ENCODE assay signal across 9 cellular contexts in the genomic region with DNA sequence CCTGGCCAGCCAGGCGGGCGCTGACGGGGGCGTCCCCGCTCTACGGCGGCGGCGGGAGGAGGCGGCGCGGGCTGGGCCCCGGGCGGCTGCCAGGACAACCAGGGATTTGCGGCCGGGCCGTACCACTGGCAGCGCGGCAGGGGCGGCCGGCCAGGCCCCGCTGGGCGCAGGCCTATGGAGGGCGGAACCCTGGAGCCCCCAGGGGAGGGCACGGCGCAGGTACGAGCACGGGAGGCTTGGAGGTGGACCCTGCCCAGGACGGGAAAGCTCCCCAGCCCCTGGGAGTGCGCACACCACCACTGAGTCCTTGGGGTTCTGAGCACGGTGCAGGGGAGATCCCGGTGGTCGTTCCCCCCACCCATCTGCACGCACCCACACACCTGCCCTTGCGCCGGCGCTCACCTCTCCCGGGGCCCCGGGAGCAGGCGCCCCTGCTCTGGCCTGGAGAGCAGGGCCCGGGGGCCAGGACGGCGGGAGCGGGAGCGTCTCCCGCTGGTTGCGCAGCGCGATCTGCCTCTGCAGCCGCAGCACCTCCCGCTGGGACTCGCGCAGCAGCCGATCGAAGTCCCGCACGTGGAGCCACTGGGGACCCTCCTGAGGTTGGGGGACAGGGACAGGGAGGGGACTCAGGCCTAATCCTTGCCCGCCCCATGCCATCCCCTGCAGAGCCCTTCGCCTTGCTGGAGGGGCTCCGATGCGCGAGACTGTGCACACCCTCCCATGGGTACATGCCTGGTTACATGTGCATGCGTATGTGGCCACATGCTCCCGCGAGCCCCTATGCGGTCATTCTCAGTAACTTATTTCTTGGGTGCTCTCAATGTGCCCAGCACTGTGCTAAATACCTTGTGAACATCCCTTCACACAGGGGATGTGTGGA. TPM values are rescaled to one million over a fixed set of nuclear protein-coding genes. Genes with fewer than 3 reads are reported as not detected.
A peak's percentile ranks its signal among the peaks of the same experiment; 100 is the strongest.
DNase-seq lines count a peak whose midpoint lies in the region; ATAC-seq and TF ChIP-seq lines count a peak whose summit lies in the region.
"Had no signal": no experiment of that assay in that cellular context is flagged by ENCODE, and none has a peak within 500 bp of the region (broad histone marks: within the 10 kb centered on the region; RNA-seq: fewer than 3 reads in every experiment).

No MANE protein-coding gene starts in this region.

- peak overlapping the region; percentile 94 for H3K14ac ChIP-seq in neuronal stem cell (ENCODE audit: low read length)

- no peaks in the 10 kb centered on the region for H4K20me1 ChIP-seq in fibroblast of lung (ENCODE audit: control insufficient read depth, extremely low read depth, insufficient read depth, low read length)

- TF ChIP-seq CTCF in fibroblast of lung (conservative IDR thresholded peaks at IDR 0.05 in 1 of 2, IDR thresholded peaks at IDR 0.05 in 1 of 2; ENCODE audit: low read depth in 1 of 2, low read length in 2 of 2): no peak

- H3K27ac ChIP-seq in SJSA1 (no peak overlapping the region), fibroblast of lung (ENCODE audit: insufficient read depth, low read length) (no peak overlapping the region), neuronal stem cell (replicated peaks; ENCODE audit: low read length) (no peak overlapping the region)
- H3K27ac ChIP-seq: A549 had no signal

- H3K36me3 ChIP-seq in SJSA1 (no peaks in the 10 kb centered on the region), fibroblast of lung (ENCODE audit: control insufficient read depth, insufficient read depth, low read length) (no peaks in the 10 kb centered on the region), neuronal stem cell (replicated peaks in 1 of 2; ENCODE audit: control insufficient read depth in 2 of 2, insufficient read depth in 2 of 2, low read length in 2 of 2) (peaks cover 0 to 8% of the 10 kb centered on the region in 2 donors)

- peak overlapping the region; percentile 99 for H3K18ac ChIP-seq in neuronal stem cell (ENCODE audit: low read length)

- peak overlapping the region; percentile 85 for H2BK5ac ChIP-seq in neuronal stem cell (ENCODE audit: low read length)

- H3K9ac ChIP-seq in fibroblast of lung (ENCODE audit: insufficient read depth, low read length) (peak overlapping the region; percentile 7), neuronal stem cell (ENCODE audit: low read depth, low read length, poor library complexity) (peak overlapping the region; percentile 85)

- peak overlapping the region; percentile 97 for H2BK15ac ChIP-seq in neuronal stem cell (ENCODE audit: low read length)

- H2BK12ac ChIP-seq in neuronal stem cell (ENCODE audit: low read length): peak overlapping the region; percentile 47

- peak overlapping the region; percentile 85 for H2BK120ac ChIP-seq in neuronal stem cell (ENCODE audit: low read depth, low read length)

- peaks cover 6% of the 10 kb centered on the region for H3K79me1 ChIP-seq in neuronal stem cell (ENCODE audit: low read depth, low read length)

- H3K27me3 ChIP-seq in SJSA1 (replicated peaks) (peaks cover 63% of the 10 kb centered on the region), fibroblast of lung (ENCODE audit: control insufficient read depth, insufficient read depth, low read length) (peaks cover 18% of the 10 kb centered on the region), neuronal stem cell (ENCODE audit: control insufficient read depth in 3 of 3, insufficient read depth in 3 of 3, low read depth in 1 of 3, low read length in 3 of 3) (peaks cover 0 to 29% (median 0%) of the 10 kb centered on the region in 3 experiments)

- H3K4me1 ChIP-seq in SJSA1 (replicated peaks): peaks cover 7% of the 10 kb centered on the region
- no peaks in the 10 kb centered on the region for H3K4me1 ChIP-seq in fibroblast of lung (ENCODE audit: control insufficient read depth, extremely low read depth, insufficient read depth, low read length)
- H3K4me1 ChIP-seq in neuronal stem cell (ENCODE audit: control insufficient read depth in 2 of 2, insufficient read depth in 1 of 2, low read depth in 1 of 2, low read length in 2 of 2): peaks cover 13 to 35% of the 10 kb centered on the region in 2 donors

- peak overlapping the region; percentile 79 for H2AK5ac ChIP-seq in neuronal stem cell (ENCODE audit: low read depth, low read length)

- H3K9me3 ChIP-seq in SJSA1 (replicated peaks) (no peaks in the 10 kb centered on the region), fibroblast of lung (ENCODE audit: control insufficient read depth, insufficient read depth, low read depth, low read length) (no peaks in the 10 kb centered on the region), neuronal stem cell (replicated peaks in 1 of 2; ENCODE audit: control insufficient read depth in 2 of 2, insufficient read depth in 1 of 2, low read depth in 1 of 2, low read length in 2 of 2) (no peaks in the 10 kb centered on the region)
- H3K9me3 ChIP-seq: A549 had no signal

- H3K79me2 ChIP-seq in fibroblast of lung (ENCODE audit: control insufficient read depth, insufficient read depth, low read length): no peaks in the 10 kb centered on the region

- peak; percentile 77 for DNase-seq in DMS53 (lab: John Stamatoyannopoulos, UW)
- no peak for DNase-seq in DMS53 treated with DMSO at 0.1 percent for 48 hours (lab: John Stamatoyannopoulos, UW; ENCODE audit: unreplicated experiment)
- no peak for DNase-seq in SJSA1 (ENCODE audit: low read depth in 1 of 2, low spot score in 2 of 2)
- peak in 1 of 2 donors; percentile 46 for DNase-seq in fibroblast of lung (ENCODE audit: low read depth in 2 of 2)
- no peak for DNase-seq in neuronal stem cell (ENCODE audit: low spot score)
- DNase-seq in activated effector memory CD4-positive, alpha-beta T cell treated with Interleukin-2 at 50 U/mL for 16 hours: no peak

- peak overlapping the region; percentile 34 for H4K91ac ChIP-seq in neuronal stem cell (ENCODE audit: low read depth, low read length, poor library complexity)

- H3K23ac ChIP-seq in neuronal stem cell (ENCODE audit: low read depth, low read length, poor library complexity): peak overlapping the region; percentile 92

- ATAC-seq in HG02798 (IDR thresholded peaks at IDR 0.05; ENCODE audit: poor library complexity, unreplicated experiment): no peak
- ATAC-seq in HG03097 (IDR thresholded peaks at IDR 0.05; ENCODE audit: low FRiP score, unreplicated experiment): no peak

- no CpG with 5 or more reads among the region's 66 CpGs for WGBS in neuronal stem cell (ENCODE audit: extremely low coverage in 2 of 2, insufficient read length in 2 of 2, insufficient replicate concordance in 1 of 2), 2 donors

- H3K4me2 ChIP-seq in fibroblast of lung (ENCODE audit: extremely low read depth, insufficient read depth, low read length) (peak overlapping the region; percentile 52), neuronal stem cell (ENCODE audit: insufficient read depth, low read length, poor library complexity, severe bottlenecking) (peak overlapping the region; percentile 93)
- H3K4me2 ChIP-seq: A549 had no signal

- H4K8ac ChIP-seq in neuronal stem cell (ENCODE audit: low read depth, low read length): peak overlapping the region; percentile 93

- H3K4me3 ChIP-seq in SJSA1: peak overlapping the region; percentile 19
- H3K4me3 ChIP-seq in fibroblast of lung (replicated peaks in 1 of 4; ENCODE audit: control extremely low read depth in 1 of 4, insufficient read depth in 1 of 4, low read depth in 3 of 4, low read length in 4 of 4): peak overlapping the region in 2 of 4 experiments; percentile 44 to 57
- peak overlapping the region in 1 of 2 donors; percentile 84 for H3K4me3 ChIP-seq in neuronal stem cell (ENCODE audit: low read length in 2 of 2)
- H3K4me3 ChIP-seq: A549 had no signal

- H2AFZ ChIP-seq in fibroblast of lung (ENCODE audit: low read length) (no peak overlapping the region), neuronal stem cell (ENCODE audit: low read length) (peak overlapping the region; percentile 67)

- H3K4ac ChIP-seq in neuronal stem cell (ENCODE audit: low read length): peak overlapping the region; percentile 94

RNA-seq across cellular contexts. Expression of gene TSPOAP1, which starts 3.9 kb away (rescaled TPM):
- 0.05 TPM in 1 of 2 replicates, not detected in the other for total RNA-seq in SJSA1 (2014; rRNA removed; shearing (Covaris generic))
- total RNA-seq in fibroblast of lung: 4.0 and 4.9 TPM in 2 replicates
- 0.23 and 0.24 TPM in 2 replicates for polyA plus RNA-seq in fibroblast of lung
- 0.13 and 0.36 TPM in 2 replicates for polyA plus RNA-seq in fibroblast of lung (2012)
- polyA minus RNA-seq in fibroblast of lung (ENCODE audit: low replicate concordance): 0.08 and 0.15 TPM in 2 replicates
- 26.2 TPM for polyA plus RNA-seq in neuronal stem cell (2013, experiment 1 of 2)
- polyA plus RNA-seq in neuronal stem cell (2013, experiment 2 of 2): 25.2 TPM
- polyA plus RNA-seq: A549 had no signal

RNA-seq across cellular contexts. Expression of gene SUPT4H1, which starts 27.4 kb away (rescaled TPM):
- total RNA-seq in SJSA1 (2014; rRNA removed; shearing (Covaris generic)): 73.9 and 81.0 TPM in 2 replicates
- 41.9 and 48.5 TPM in 2 replicates for total RNA-seq in fibroblast of lung
- polyA plus RNA-seq in fibroblast of lung: 191 and 207 TPM in 2 replicates
- polyA plus RNA-seq in fibroblast of lung (2012): 151 TPM in 2 replicates
- polyA minus RNA-seq in fibroblast of lung (ENCODE audit: low replicate concordance): 41.6 and 69.3 TPM in 2 replicates
- polyA plus RNA-seq in neuronal stem cell (2013, experiment 1 of 2): 75.6 TPM
- polyA plus RNA-seq in neuronal stem cell (2013, experiment 2 of 2): 76.4 TPM

RNA-seq across cellular contexts. Expression of gene MPO, which starts 43.9 kb away (rescaled TPM):
- total RNA-seq in SJSA1 (2014; rRNA removed; shearing (Covaris generic)): not detected in 2 replicates
- not detected in 2 replicates for total RNA-seq in fibroblast of lung
- 0.01 TPM in 2 replicates for polyA plus RNA-seq in fibroblast of lung
- polyA plus RNA-seq in fibroblast of lung (2012): 0.03 TPM in 1 of 2 replicates, not detected in the other
- not detected in 2 replicates for polyA minus RNA-seq in fibroblast of lung (ENCODE audit: low replicate concordance)
- polyA plus RNA-seq in neuronal stem cell (2013, experiment 1 of 2): 0.01 TPM
- polyA plus RNA-seq in neuronal stem cell (2013, experiment 2 of 2): not detected
- polyA plus RNA-seq: A549 had no signal
